Comparison of ENCODE assay signal across 1 cellular context in the genomic region with DNA sequence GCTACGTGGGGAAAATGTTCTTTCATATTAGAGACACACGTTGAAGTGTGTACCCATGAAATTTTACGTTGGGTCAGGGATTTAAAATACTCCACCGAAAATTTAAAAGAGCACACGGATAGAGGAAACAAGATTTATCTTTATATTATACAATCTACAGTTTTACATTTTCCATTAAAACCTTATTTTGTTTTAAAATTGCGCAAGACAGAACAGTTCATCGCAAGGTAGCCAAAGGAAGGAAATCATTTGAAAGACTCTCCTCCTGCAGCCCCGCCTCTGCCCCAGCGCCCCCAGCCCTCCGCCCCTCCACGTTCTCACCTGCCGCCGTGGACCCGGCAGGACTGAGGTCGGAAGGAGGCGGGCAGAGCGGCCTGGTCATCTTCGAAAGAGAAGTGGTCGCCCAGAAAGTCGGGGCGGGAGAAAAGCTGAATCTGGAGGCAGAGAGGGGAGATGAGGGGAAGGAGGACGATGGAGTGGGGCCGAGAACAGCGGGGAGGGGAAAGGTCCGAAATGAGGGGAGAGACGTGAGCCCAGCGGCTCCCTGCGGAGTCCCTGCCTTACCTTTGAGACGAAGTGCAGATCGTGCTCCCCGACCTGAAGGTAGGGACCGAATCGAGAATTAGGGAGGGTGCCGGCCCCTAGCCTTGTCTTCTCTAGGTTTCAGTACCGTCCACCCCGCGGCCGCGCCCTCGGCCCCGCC.
TF ChIP-seq lines count a peak whose summit lies in the region.

No MANE protein-coding gene starts in this region.

TF ChIP-seq in HepG2, 621 proteins besides CTCF, POLR2A, EP300 and RAD21:
- TF ChIP-seq AGO1 (IDR thresholded peaks at IDR 0.05; ENCODE audit: low read depth, low read length, poor library complexity, severe bottlenecking) (peak; percentile 6), CEBPB (IDR thresholded peaks at IDR 0.05; ENCODE audit: borderline replicate concordance, low read depth, low read length) (peak; percentile 78)
- TF ChIP-seq, protein P1, sequence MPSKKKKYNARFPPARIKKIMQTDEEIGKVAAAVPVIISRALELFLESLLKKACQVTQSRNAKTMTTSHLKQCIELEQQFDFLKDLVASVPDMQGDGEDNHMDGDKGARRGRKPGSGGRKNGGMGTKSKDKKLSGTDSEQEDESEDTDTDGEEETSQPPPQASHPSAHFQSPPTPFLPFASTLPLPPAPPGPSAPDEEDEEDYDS (CRISPR knock-in tag; IDR thresholded peaks at IDR 0.05) = no peak
TF ChIP-seq in HepG2: peak in this region for 2.
